Comparison of ENCODE assay signal across 9 cellular contexts in the genomic region with DNA sequence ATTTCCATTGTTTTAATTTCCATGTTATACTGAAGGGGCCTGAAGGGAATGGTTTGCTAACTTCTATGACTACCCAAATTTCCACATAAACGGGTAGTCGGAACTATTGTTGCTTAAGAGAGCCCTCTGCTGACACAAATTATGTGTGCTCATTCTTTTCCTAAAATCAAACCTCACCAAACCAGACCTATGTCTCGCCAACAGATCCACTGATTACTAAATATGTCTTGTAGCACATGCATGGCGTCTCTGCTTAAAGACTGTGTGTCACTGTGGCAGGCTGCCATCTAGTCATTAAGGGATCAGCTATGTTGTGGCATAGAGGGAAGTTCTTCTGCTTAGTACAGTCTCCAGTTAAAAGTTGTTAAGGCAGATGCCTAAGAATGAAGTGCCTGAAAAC. TPM values are rescaled to one million over a fixed set of nuclear protein-coding genes. Genes with fewer than 3 reads are reported as not detected.
A peak's percentile ranks its signal among the peaks of the same experiment; 100 is the strongest.
DNase-seq lines count a peak whose midpoint lies in the region; TF ChIP-seq lines count a peak whose summit lies in the region.
"Had no signal": no experiment of that assay in that cellular context is flagged by ENCODE, and none has a peak within 500 bp of the region (broad histone marks: within the 10 kb centered on the region; RNA-seq: fewer than 3 reads in every experiment).

No MANE protein-coding gene starts in this region.

- no peak overlapping the region for H2AFZ ChIP-seq in neural progenitor cell (replicated peaks)

- H3K4me1 Mint-ChIP-seq in neural progenitor cell, result peaks cover 3% of the 10 kb centered on the region

- H3K4me3 ChIP-seq in epithelial cell of proximal tubule (ENCODE audit: low read depth, low read length) (no peak overlapping the region), neural progenitor cell (no peak overlapping the region)

- H4K20me1 ChIP-seq in neural progenitor cell (ENCODE audit: low read depth), result no peaks in the 10 kb centered on the region

- H3K27ac Mint-ChIP-seq in neural progenitor cell, result no peak overlapping the region
- H3K27ac Mint-ChIP-seq: B cell had no signal

- H3K27ac ChIP-seq in neural progenitor cell, result no peak overlapping the region

- H3K27me3 Mint-ChIP-seq in neural progenitor cell (ENCODE audit: insufficient read depth, low read depth), result no peaks in the 10 kb centered on the region
- H3K27me3 Mint-ChIP-seq: B cell had no signal

- no peaks in the 10 kb centered on the region for H3K27me3 ChIP-seq in neural progenitor cell

- H3K79me2 ChIP-seq in neural progenitor cell (ENCODE audit: low read depth), result no peaks in the 10 kb centered on the region

- TF ChIP-seq CTCF in epithelial cell of proximal tubule (conservative IDR thresholded peaks at IDR 0.05; ENCODE audit: low read depth, low read length) (peak; percentile 47), neural progenitor cell (IDR thresholded peaks at IDR 0.05) (peak; percentile 69)

- no peak overlapping the region for H3K4me2 ChIP-seq in neural progenitor cell

- H3K36me3 ChIP-seq in neural progenitor cell, result no peaks in the 10 kb centered on the region

- no peak overlapping the region for H3K4me3 Mint-ChIP-seq in neural progenitor cell
- H3K4me3 Mint-ChIP-seq: B cell had no signal

- no peaks in the 10 kb centered on the region for H3F3A ChIP-seq in neural progenitor cell (ENCODE audit: low read depth)

- H3K4me1 ChIP-seq in neural progenitor cell, result peaks cover 4% of the 10 kb centered on the region

- H3K36me3 Mint-ChIP-seq in neural progenitor cell, result peaks cover 2% of the 10 kb centered on the region

- H3K9me3 Mint-ChIP-seq in neural progenitor cell, result no peaks in the 10 kb centered on the region

- no peaks in the 10 kb centered on the region for H3K9me3 ChIP-seq in neural progenitor cell (ENCODE audit: low read depth)

- DNase-seq in NCI-H1417 (lab: John Stamatoyannopoulos, UW), result peak in 2 of 3 experiments; percentile 16 to 67
- DNase-seq in NCI-H1417 treated with DMSO at 0.1 percent for 48 hours (lab: John Stamatoyannopoulos, UW), result no peak
- peak; percentile 25 for DNase-seq in NCI-H82 treated with DMSO at 0.1 percent for 48 hours (lab: John Stamatoyannopoulos, UW; ENCODE audit: unreplicated experiment)
- no peak for DNase-seq in epithelial cell of proximal tubule (ENCODE audit: low read depth)
- peak; percentile 50 for DNase-seq in neural progenitor cell (ENCODE audit: low spot score)
- DNase-seq in activated CD4-positive, CD25-positive, alpha-beta regulatory T cell (lab: John Stamatoyannopoulos, UW), result no peak
- no peak for DNase-seq in NCI-H2029 (lab: John Stamatoyannopoulos, UW)
- no peak for DNase-seq in activated CD8-positive, alpha-beta memory T cell treated with anti-CD3 and anti-CD28 coated beads, Interleukin-2, amount 50 U/mL, for 4 hours

- no peak overlapping the region for H3K9ac ChIP-seq in neural progenitor cell

RNA-seq across cellular contexts. Expression of gene PIR, which starts 25.1 kb away (rescaled TPM):
- total RNA-seq in epithelial cell of proximal tubule, result 12.7 and 16.1 TPM in 2 replicates
- total RNA-seq in neural progenitor cell (ENCODE audit: low replicate concordance), result 40.2 and 45.0 TPM in 2 replicates

RNA-seq across cellular contexts. Expression of gene BMX, which starts 32.6 kb away (rescaled TPM):
- total RNA-seq in epithelial cell of proximal tubule (not detected in 2 replicates), neural progenitor cell (ENCODE audit: low replicate concordance) (not detected in 2 replicates)
- total RNA-seq: B cell had no signal

Comparison
In these comparisons a context has a peak if more than half of its experiments do, and no peak if none do; other contexts are left out.
1. DNase-seq: peak in NCI-H1417 (2 of 3), NCI-H82 treated with DMSO at 0.1 percent for 48 hours (single experiment) and neural progenitor cell (single experiment); none in NCI-H1417 treated with DMSO at 0.1 percent for 48 hours (single experiment), epithelial cell of proximal tubule (single experiment), activated CD4-positive, CD25-positive, alpha-beta regulatory T cell (0 of 4), NCI-H2029 (single experiment) and activated CD8-positive, alpha-beta memory T cell treated with anti-CD3 and anti-CD28 coated beads, Interleukin-2, amount 50 U/mL, for 4 hours (single experiment).